ENCODE assay signal across 17 cellular contexts in the genomic region with DNA sequence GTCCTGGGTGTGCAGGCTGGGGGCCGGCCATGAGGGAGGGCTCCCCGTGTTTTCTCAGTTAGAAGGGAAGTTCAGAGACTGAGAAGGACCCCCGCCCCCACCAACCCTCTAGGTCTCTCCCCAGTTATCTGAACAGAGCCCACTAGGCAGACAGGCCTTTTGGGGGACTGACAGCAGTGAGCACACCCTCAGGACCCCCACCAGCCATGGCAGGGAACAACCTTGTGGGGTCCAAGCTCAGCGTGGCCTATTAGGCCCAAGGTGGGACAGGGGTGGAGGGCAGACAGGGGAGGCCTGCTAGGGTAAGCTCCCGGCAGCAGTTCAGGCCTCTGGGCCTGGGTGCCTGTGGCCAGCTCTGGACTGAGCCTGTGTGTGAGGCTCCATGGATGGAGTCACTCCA.
"Had no signal": no experiment of that assay in that cellular context is flagged by ENCODE, and none has a peak within 500 bp of the region (broad histone marks: within the 10 kb centered on the region; RNA-seq: fewer than 3 reads in every experiment).

No MANE protein-coding gene starts in this region.

- H3K4me2 ChIP-seq: SK-N-SH had no signal

- H3K9me3 ChIP-seq: SK-N-SH had no signal

- DNase-seq: KBM-7, MV-4-11, NCI-H1048, NCI-H1105, NCI-H1417, NCI-H146, NCI-H1694 treated with DMSO at 0.1 percent for 48 hours, NCI-H1930, NCI-H2081, NCI-H2107, NCI-H2227 treated with DMSO at 0.1 percent for 48 hours, NCI-H524, NCI-H526 treated with DMSO at 0.1 percent for 48 hours, NCI-H748 treated with DMSO at 0.1 percent for 48 hours, RPMI8226, SHP77, SK-N-SH had no signal

- H3K9ac ChIP-seq: SK-N-SH had no signal
